In the genomic region with DNA sequence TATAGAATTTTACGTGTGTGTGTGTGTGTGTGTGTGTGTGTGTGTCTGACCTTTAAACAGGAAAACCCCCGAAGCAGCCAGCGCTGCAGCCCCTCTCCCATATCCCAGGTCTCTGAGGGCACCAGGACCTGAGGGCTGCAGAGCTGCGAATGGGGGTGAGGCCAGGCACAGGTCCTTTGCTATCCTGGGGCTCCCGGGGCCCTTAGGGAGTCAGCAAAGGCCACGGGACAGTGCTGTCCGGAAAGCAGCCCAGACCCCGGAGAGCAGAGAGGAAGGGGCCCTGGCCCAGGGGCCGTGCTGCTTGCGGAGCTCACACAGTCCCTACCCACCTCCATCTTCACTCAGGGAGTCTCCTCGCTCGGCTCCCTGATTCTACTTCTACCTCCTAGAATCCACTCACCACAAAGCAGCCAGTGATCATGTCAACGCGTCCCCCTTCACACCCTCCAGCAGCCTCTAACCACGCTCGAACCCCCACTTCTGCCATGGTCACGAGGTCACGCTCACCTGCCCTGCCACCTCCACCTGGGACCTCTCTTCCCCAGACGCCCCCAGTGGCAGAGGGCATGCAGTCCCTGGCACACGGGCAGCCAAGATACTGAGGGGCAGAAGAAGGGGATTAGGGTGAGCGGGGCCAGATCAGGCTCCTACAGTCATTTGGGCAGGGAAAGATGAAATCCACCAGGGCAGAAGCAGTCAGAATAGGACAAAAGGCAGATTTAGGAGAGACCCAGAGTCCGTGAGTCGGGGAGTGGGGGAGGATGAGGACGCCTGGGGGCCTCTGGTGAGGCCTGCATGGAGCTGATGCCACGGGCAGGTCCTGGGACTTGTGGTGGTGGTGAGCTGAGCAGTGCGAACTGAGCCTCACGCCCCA, we compare ENCODE assay signal across 14 cellular contexts.
A peak's percentile ranks its signal among the peaks of the same experiment; 100 is the strongest.
DNase-seq lines count a peak whose midpoint lies in the region; ATAC-seq and TF ChIP-seq lines count a peak whose summit lies in the region.
"Had no signal": no experiment of that assay in that cellular context is flagged by ENCODE, and none has a peak within 500 bp of the region (broad histone marks: within the 10 kb centered on the region; RNA-seq: fewer than 3 reads in every experiment).

No MANE protein-coding gene starts in this region.

- H3K4me1 ChIP-seq in right atrium auricular region, result no peaks in the 10 kb centered on the region
- H3K4me1 ChIP-seq in naive thymus-derived CD4-positive, alpha-beta T cell (ENCODE audit: control insufficient read depth in 2 of 2, insufficient read depth in 2 of 2, low read length in 2 of 2), result no peaks in the 10 kb centered on the region
- H3K4me1 ChIP-seq in upper lobe of right lung, result peaks cover 19% of the 10 kb centered on the region
- H3K4me1 ChIP-seq in gastroesophageal sphincter, result peaks cover 0 to 25% (median 0%) of the 10 kb centered on the region in 3 donors

- peaks cover 58% of the 10 kb centered on the region for H3K36me3 ChIP-seq in right atrium auricular region
- H3K36me3 ChIP-seq in naive thymus-derived CD4-positive, alpha-beta T cell (ENCODE audit: control insufficient read depth in 2 of 3, insufficient read depth in 3 of 3, low read length in 3 of 3), result peaks cover 0 to 68% (median 7%) of the 10 kb centered on the region in 3 experiments
- peaks cover 36% of the 10 kb centered on the region for H3K36me3 ChIP-seq in upper lobe of right lung
- H3K36me3 ChIP-seq in gastroesophageal sphincter, result peaks cover 0 to 93% of the 10 kb centered on the region in 2 donors

- H3K27me3 Mint-ChIP-seq in activated B cell treated with CpG ODN at 0.5 μM for 24 hours, result no peaks in the 10 kb centered on the region
- no peaks in the 10 kb centered on the region for H3K27me3 Mint-ChIP-seq in naive thymus-derived CD4-positive, alpha-beta T cell

- H3K36me3 Mint-ChIP-seq in activated B cell treated with CpG ODN at 0.5 μM for 24 hours (ENCODE audit: low read depth), result peaks cover 55% of the 10 kb centered on the region
- H3K36me3 Mint-ChIP-seq in naive thymus-derived CD4-positive, alpha-beta T cell, result peaks cover 0 to 32% (median 8%) of the 10 kb centered on the region in 5 donors

- no peaks in the 10 kb centered on the region for H3K9me3 Mint-ChIP-seq in activated B cell treated with CpG ODN at 0.5 μM for 24 hours
- H3K9me3 Mint-ChIP-seq in naive thymus-derived CD4-positive, alpha-beta T cell, result no peaks in the 10 kb centered on the region

- ATAC-seq in Right ventricle myocardium superior (ENCODE audit: poor library complexity) (no peak), activated B cell treated with CpG ODN at 0.5 μM for 24 hours (ENCODE audit: low read depth) (no peak), upper lobe of right lung (no peak), gastroesophageal sphincter (no peak)
- peak; percentile 18 for ATAC-seq in naive thymus-derived CD4-positive, alpha-beta T cell

- TF ChIP-seq CTCF in right atrium auricular region (IDR thresholded peaks at IDR 0.05) (no peak), activated B cell treated with CpG ODN at 0.5 μM for 24 hours (IDR thresholded peaks at IDR 0.05) (no peak), upper lobe of right lung (IDR thresholded peaks at IDR 0.05) (no peak), gastroesophageal sphincter (IDR thresholded peaks at IDR 0.05) (no peak)

- H3K27ac ChIP-seq in right atrium auricular region, result no peak overlapping the region
- H3K27ac ChIP-seq in naive thymus-derived CD4-positive, alpha-beta T cell (ENCODE audit: low read depth, low read length), result no peak overlapping the region
- peak overlapping the region; percentile 78 for H3K27ac ChIP-seq in upper lobe of right lung
- peak overlapping the region in 1 of 4 donors; percentile 72 for H3K27ac ChIP-seq in gastroesophageal sphincter
- H3K27ac ChIP-seq: brain microvascular endothelial cell, WERI-Rb-1 had no signal

- POLR2A ChIA-PET in activated B cell treated with CpG ODN at 0.5 μM for 24 hours (lab: Charles Lee), result interaction anchor here (0.6 kb wide), 1 partner anchor 50 kb away, joined by 4 read pairs; no protein-coding TSS in a partner anchor
- POLR2A ChIA-PET in naive thymus-derived CD4-positive, alpha-beta T cell (lab: Charles Lee), result no interaction called here

- H3K27me3 ChIP-seq in right atrium auricular region (no peaks in the 10 kb centered on the region), upper lobe of right lung (no peaks in the 10 kb centered on the region), gastroesophageal sphincter (no peaks in the 10 kb centered on the region)
- no peaks in the 10 kb centered on the region for H3K27me3 ChIP-seq in naive thymus-derived CD4-positive, alpha-beta T cell (ENCODE audit: control insufficient read depth in 2 of 2, insufficient read depth in 2 of 2, low read length in 2 of 2)
- H3K27me3 ChIP-seq: brain microvascular endothelial cell had no signal

- H3K27ac Mint-ChIP-seq in activated B cell treated with CpG ODN at 0.5 μM for 24 hours, result peak overlapping the region; percentile 30
- H3K27ac Mint-ChIP-seq in naive thymus-derived CD4-positive, alpha-beta T cell, result no peak overlapping the region

- in situ Hi-C loops in ACHN (cut with HindIII; ENCODE audit: low pct_ligation_motif_present, low pct_unique_long_range_greater_than_20kb, low sequenced_read_pairs), result no loop called here

- no peaks in the 10 kb centered on the region for H3K9me3 ChIP-seq in right atrium auricular region
- H3K9me3 ChIP-seq in naive thymus-derived CD4-positive, alpha-beta T cell (ENCODE audit: control insufficient read depth in 2 of 3, low read length in 3 of 3), result no peaks in the 10 kb centered on the region
- H3K9me3 ChIP-seq in upper lobe of right lung, result no peaks in the 10 kb centered on the region
- no peaks in the 10 kb centered on the region for H3K9me3 ChIP-seq in gastroesophageal sphincter

- TF ChIP-seq EP300 in gastroesophageal sphincter (IDR thresholded peaks at IDR 0.05), result no peak

- intact Hi-C loops in Right ventricle myocardium superior (cut with DNase I) (no loop called here), activated B cell treated with CpG ODN at 0.5 μM for 24 hours (cut with micrococcal nuclease) (no loop called here), upper lobe of right lung (cut with DNase I) (no loop called here)
- intact Hi-C loops in naive thymus-derived CD4-positive, alpha-beta T cell (cut with micrococcal nuclease), result no loop called here

- no peak overlapping the region for H3K4me3 ChIP-seq in right atrium auricular region
- no peak overlapping the region for H3K4me3 ChIP-seq in naive thymus-derived CD4-positive, alpha-beta T cell (ENCODE audit: low read length)
- peak overlapping the region; percentile 10 for H3K4me3 ChIP-seq in upper lobe of right lung
- H3K4me3 ChIP-seq in gastroesophageal sphincter, result no peak overlapping the region

- peaks cover 3% of the 10 kb centered on the region for H3K4me1 Mint-ChIP-seq in activated B cell treated with CpG ODN at 0.5 μM for 24 hours
- H3K4me1 Mint-ChIP-seq in naive thymus-derived CD4-positive, alpha-beta T cell, result peaks cover 0 to 2% (median 0%) of the 10 kb centered on the region in 7 donors

- peak; percentile 40 for DNase-seq in Right ventricle myocardium superior
- no peak for DNase-seq in right atrium auricular region (ENCODE audit: low spot score)
- DNase-seq in activated B cell treated with CpG ODN at 0.5 μM for 24 hours, result no peak
- no peak for DNase-seq in naive thymus-derived CD4-positive, alpha-beta T cell
- DNase-seq in upper lobe of right lung, result peak; percentile 63
- DNase-seq in ACHN, result no peak
- no peak for DNase-seq in activated CD4-positive, alpha-beta T cell treated with anti-CD3 and anti-CD28 coated beads, Interleukin-2, amount 50 U/mL, for 48 hours
- DNase-seq: activated gamma-delta T cell, brain microvascular endothelial cell, MM.1S, NCI-H524, SW 1271 had no signal

- 81 to 98% methylated on average over 8 to 10 of the region's 27 CpGs for WGBS in gastroesophageal sphincter (ENCODE audit: low coverage in 1 of 2), 2 donors

- CTCF ChIA-PET in activated B cell treated with CpG ODN at 0.5 μM for 24 hours (lab: Charles Lee), result no interaction called here
- CTCF ChIA-PET in naive thymus-derived CD4-positive, alpha-beta T cell (lab: Charles Lee), result no interaction called here

- no peak for TF ChIP-seq POLR2A in gastroesophageal sphincter (IDR thresholded peaks at IDR 0.05)

- H3K4me3 Mint-ChIP-seq in activated B cell treated with CpG ODN at 0.5 μM for 24 hours, result no peak overlapping the region
- H3K4me3 Mint-ChIP-seq in naive thymus-derived CD4-positive, alpha-beta T cell, result no peak overlapping the region

Comparison
In these comparisons a context has a peak if more than half of its experiments do, and no peak if none do; other contexts are left out.
1. DNase-seq: peak in Right ventricle myocardium superior (single experiment) and upper lobe of right lung (single experiment); none in right atrium auricular region (single experiment), activated B cell treated with CpG ODN at 0.5 μM for 24 hours (single experiment), naive thymus-derived CD4-positive, alpha-beta T cell (0 of 9), ACHN (single experiment) and activated CD4-positive, alpha-beta T cell treated with anti-CD3 and anti-CD28 coated beads, Interleukin-2, amount 50 U/mL, for 48 hours (0 of 2).